ENCODE assay signal across 8 cellular contexts in the genomic region with DNA sequence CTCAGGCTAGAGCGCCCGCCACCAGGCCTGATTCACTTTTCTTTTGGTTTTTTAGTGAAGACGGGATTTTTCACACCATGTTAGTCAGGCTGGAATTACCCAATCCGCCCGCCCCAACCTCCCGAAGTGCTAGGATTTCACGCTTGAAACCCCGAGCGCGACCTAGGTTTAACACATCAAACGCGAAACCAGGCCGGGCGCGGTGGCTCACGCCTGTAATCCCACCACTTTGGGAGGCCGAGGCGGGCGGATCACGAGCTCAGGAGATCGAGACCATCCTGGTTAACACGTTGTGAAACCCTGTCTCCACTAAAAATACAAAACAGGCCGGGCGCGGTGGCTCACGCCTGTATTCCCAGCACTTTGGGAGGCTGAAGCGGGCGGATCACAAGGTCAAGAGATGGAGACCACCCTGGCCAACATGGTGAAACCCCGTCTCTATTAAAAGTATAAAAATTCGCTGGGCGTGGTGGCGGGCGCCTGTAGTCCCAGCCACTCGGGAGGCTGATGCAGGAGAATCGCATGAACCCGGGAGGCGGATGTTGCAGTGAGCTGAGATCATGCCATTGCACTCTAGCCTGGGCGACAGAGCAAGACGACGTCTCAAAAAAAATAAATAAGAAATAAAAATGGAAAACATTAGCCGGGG. TPM values are rescaled to one million over a fixed set of nuclear protein-coding genes. Genes with fewer than 3 reads are reported as not detected.
DNase-seq lines count a peak whose midpoint lies in the region; ATAC-seq, FAIRE-seq and TF ChIP-seq lines count a peak whose summit lies in the region.
"Not testable (repeated sequence)": the region's sequence is repeated elsewhere in the genome, so short reads cannot be mapped to it uniquely, and the experiment has no call there.

No MANE protein-coding gene starts in this region.

- H3K4me1 Mint-ChIP-seq in T-helper 17 cell: peaks cover 25% of the 10 kb centered on the region

- peak overlapping the region; percentile 90 to 92 for H3K9ac ChIP-seq in mucosa of rectum (ENCODE audit: low read depth in 1 of 2, low read length in 2 of 2)

- TF ChIP-seq POLR2A in H54 (IDR thresholded peaks at IDR 0.05; ENCODE audit: low read depth, low read length): peak; percentile 60

- ATAC-seq in T-helper 17 cell: peak; percentile 49

- not testable (repeated sequence) for FAIRE-seq in H54 (lab: Jason Lieb, UNC)

- peaks cover 5 to 12% of the 10 kb centered on the region in 2 donors for H3K36me3 ChIP-seq in mucosa of rectum (ENCODE audit: control insufficient read depth in 2 of 2, insufficient read depth in 2 of 2, low read length in 2 of 2)

- not testable (repeated sequence) for H3K27me3 ChIP-seq in mucosa of rectum (ENCODE audit: control insufficient read depth in 2 of 2, insufficient read depth in 2 of 2, low read length in 2 of 2)

- peaks cover 15 to 19% of the 10 kb centered on the region in 2 donors for H3K4me1 ChIP-seq in mucosa of rectum (ENCODE audit: control insufficient read depth in 2 of 2, insufficient read depth in 2 of 2, low read length in 2 of 2)

- not testable (repeated sequence) for H3K27me3 Mint-ChIP-seq in T-helper 17 cell

- peak overlapping the region; percentile 85 to 93 for H3K4me3 ChIP-seq in mucosa of rectum (ENCODE audit: low read length in 2 of 2)

- not testable (repeated sequence) for H3K4me3 Mint-ChIP-seq in T-helper 17 cell

- DNase-seq in Ammon's horn (ENCODE audit: low spot score): peak; percentile 45
- DNase-seq in H54 (ENCODE audit: insufficient read length, low spot score): not testable (repeated sequence)
- peak; percentile 47 to 58 for DNase-seq in NCI-H1930 (lab: John Stamatoyannopoulos, UW)
- peak; percentile 60 to 73 (median 66) for DNase-seq in T-helper 17 cell
- DNase-seq in activated naive CD4-positive, alpha-beta T cell treated with Interleukin-2 at 50 U/mL for 16 hours: peak; percentile 88
- peak; percentile 88 for DNase-seq in fibroblast of peridontal ligament (ENCODE audit: extremely low read depth)
- DNase-seq in stimulated activated CD4-positive, alpha-beta T cell treated with anti-CD3 and anti-CD28 coated beads, TNF-alpha, amount 100 ng/mL, for 24 hours (ENCODE audit: low read depth in 3 of 3): peak; percentile 75 to 84 (median 82)

- not testable (repeated sequence) for H3K36me3 Mint-ChIP-seq in T-helper 17 cell (ENCODE audit: low read depth)

- H3K27ac Mint-ChIP-seq in T-helper 17 cell: not testable (repeated sequence)

- not testable (repeated sequence) for H3K9me3 ChIP-seq in T-helper 17 cell (ENCODE audit: control insufficient read depth, low read length, poor library complexity, severe bottlenecking); mucosa of rectum (ENCODE audit: control insufficient read depth in 2 of 2, low read length in 2 of 2)

- H3K27ac ChIP-seq in mucosa of rectum (ENCODE audit: low read depth in 2 of 2, low read length in 2 of 2): peak overlapping the region; percentile 99

RNA-seq across cellular contexts. Expression of a gene that starts 1.4 kb away (rescaled TPM):
- total RNA-seq in T-helper 17 cell: 100 to 1,000 TPM; 146 to 163 TPM

RNA-seq across cellular contexts. Expression of a gene that starts 8.2 kb away (rescaled TPM):
- not detected for total RNA-seq in T-helper 17 cell

RNA-seq across cellular contexts. Expression of a gene that starts 9.0 kb away (rescaled TPM):
- 100 to 1,000 TPM; 103 to 119 TPM for total RNA-seq in T-helper 17 cell

RNA-seq across cellular contexts. Expression of a gene that starts 35.6 kb away (rescaled TPM):
- 100 to 1,000 TPM; 271 to 305 TPM for total RNA-seq in T-helper 17 cell

RNA-seq across cellular contexts. Expression of a gene that starts 39.9 kb away (rescaled TPM):
- total RNA-seq in T-helper 17 cell: 100 to 1,000 TPM; 233 to 240 TPM
